In genomic region chr20:1528811-1529210, GRCh38 we compare ENCODE assay signal across 1 cellular context.
A peak's percentile ranks its signal among the peaks of the same experiment; 100 is the strongest.
TF ChIP-seq lines count a peak whose summit lies in the region.

No MANE protein-coding gene starts in this region.

TF ChIP-seq in A549, 52 proteins besides CTCF, POLR2A, EP300 and RAD21 (continued from another document):
- no peak for TF ChIP-seq FOSL2 (IDR thresholded peaks at IDR 0.05)
- TF ChIP-seq FOSL2 (CRISPR knock-in tag; IDR thresholded peaks at IDR 0.05): peak; percentile 25; the same call in 1 of the 2 replicates
- TF ChIP-seq ZSCAN20 (CRISPR knock-in tag; IDR thresholded peaks at IDR 0.05): no peak
- TF ChIP-seq RFX5 (IDR thresholded peaks at IDR 0.05): no peak
- peak; percentile 8 to 56; a peak in 2 of 4 replicates for TF ChIP-seq CEBPB (IDR thresholded peaks at IDR 0.05)
- no peak for TF ChIP-seq HEYL (CRISPR knock-in tag; IDR thresholded peaks at IDR 0.05)
